Comparison of ENCODE assay signal across 10 cellular contexts in genomic region chr4:3321295-3321889, GRCh38. TPM values are rescaled to one million over a fixed set of nuclear protein-coding genes. Genes with fewer than 3 reads are reported as not detected.
DNase-seq lines count a peak whose midpoint lies in the region; ATAC-seq, FAIRE-seq and TF ChIP-seq lines count a peak whose summit lies in the region.
"Had no signal": no experiment of that assay in that cellular context is flagged by ENCODE, and none has a peak within 500 bp of the region (broad histone marks: within the 10 kb centered on the region; RNA-seq: fewer than 3 reads in every experiment).

No MANE protein-coding gene starts in this region.

- H3K4me1 ChIP-seq in body of pancreas (peaks cover 12% of the 10 kb centered on the region), left ventricle myocardium inferior (peaks cover 48% of the 10 kb centered on the region), pancreas (no peaks in the 10 kb centered on the region)

- H3K4me3 ChIP-seq in body of pancreas (no peak overlapping the region), left ventricle myocardium inferior (no peak overlapping the region), pancreas (no peak overlapping the region)

- intact Hi-C loops in body of pancreas (cut with DNase I) = no loop called here
- intact Hi-C loops in left ventricle myocardium inferior (cut with micrococcal nuclease) = no loop called here
- intact Hi-C loops in pancreas (cut with DNase I) = no loop called here

- H3K9me3 ChIP-seq in body of pancreas (no peaks in the 10 kb centered on the region), left ventricle myocardium inferior (replicated peaks) (no peaks in the 10 kb centered on the region), pancreas (no peaks in the 10 kb centered on the region)

- no peak for ATAC-seq in body of pancreas
- peak in 3 of 4 donors; percentile 24 to 61 (median 55) for ATAC-seq in pancreas
- ATAC-seq in HG03039 (IDR thresholded peaks at IDR 0.05; ENCODE audit: unreplicated experiment) = no peak
- ATAC-seq in GM21825 (IDR thresholded peaks at IDR 0.05; ENCODE audit: unreplicated experiment) = no peak

- DNase-seq in Ammon's horn (ENCODE audit: low spot score) = peak; percentile 64
- peak in 3 of 4 donors; percentile 9 to 23 (median 15) for DNase-seq in body of pancreas
- peak; percentile 54 for DNase-seq in left ventricle myocardium inferior
- DNase-seq in pancreas = peak in 1 of 6 donors; percentile 46
- no peak for DNase-seq in central memory CD4-positive, alpha-beta T cell
- no peak for DNase-seq in NOMO-1 treated with dmso at 0.1 percent for 144 hours (lab: John Stamatoyannopoulos, UW; ENCODE audit: unreplicated experiment)
- DNase-seq: naive B cell had no signal

- 76 to 79% methylated on average over 10 to 14 of the region's 14 CpGs for WGBS in body of pancreas, 2 donors
- 80 to 84% methylated on average over 14 of the region's 14 CpGs for WGBS in pancreas, 2 donors

- no peak for TF ChIP-seq POLR2A in body of pancreas (IDR thresholded peaks at IDR 0.05)

- no peaks in the 10 kb centered on the region for H3K36me3 ChIP-seq in body of pancreas (replicated peaks in 1 of 2; ENCODE audit: insufficient read depth in 1 of 2, low read depth in 2 of 2)
- peaks cover 26% of the 10 kb centered on the region for H3K36me3 ChIP-seq in left ventricle myocardium inferior
- peaks cover 0 to 4% (median 0%) of the 10 kb centered on the region in 3 donors for H3K36me3 ChIP-seq in pancreas

- TF ChIP-seq CTCF in body of pancreas (IDR thresholded peaks at IDR 0.05) (no peak), left ventricle myocardium inferior (IDR thresholded peaks at IDR 0.05; ENCODE audit: borderline replicate concordance) (no peak), pancreas (IDR thresholded peaks at IDR 0.05) (no peak)

- H3K27ac ChIP-seq in body of pancreas (no peak overlapping the region), left ventricle myocardium inferior (replicated peaks) (peak overlapping the region; percentile 84), pancreas (no peak overlapping the region)

- no peaks in the 10 kb centered on the region for H3K27me3 ChIP-seq in body of pancreas
- no peaks in the 10 kb centered on the region for H3K27me3 ChIP-seq in left ventricle myocardium inferior (ENCODE audit: low read depth)
- no peaks in the 10 kb centered on the region for H3K27me3 ChIP-seq in pancreas

- no peak for FAIRE-seq in pancreas (lab: Jason Lieb, UNC)
- FAIRE-seq: bronchial epithelial cell had no signal

RNA-seq across cellular contexts. Expression of gene RGS12, which starts 28.6 kb away (rescaled TPM):
- 10 to 100 TPM in 1 of 2 donors, 1 to 10 TPM in 1; 9.1 to 12.5 TPM for total RNA-seq in body of pancreas
- 13.4 TPM for total RNA-seq in left ventricle myocardium inferior
- total RNA-seq in pancreas = 10 to 100 TPM in 2 of 6 donors, 1 to 10 TPM in 4; 4.6 to 19.4 (median 8.3) TPM
- 10 to 100 TPM; 21.3 to 21.6 TPM for polyA plus RNA-seq in pancreas

Comparison
In these comparisons a context has a peak if more than half of its experiments do, and no peak if none do; other contexts are left out.
1. DNase-seq: peak in Ammon's horn (single experiment), body of pancreas (3 of 4) and left ventricle myocardium inferior (single experiment); none in central memory CD4-positive, alpha-beta T cell (single experiment) and NOMO-1 treated with dmso at 0.1 percent for 144 hours (single experiment).
2. ATAC-seq: peak in pancreas (3 of 4); none in body of pancreas (single experiment), HG03039 (single experiment) and GM21825 (single experiment).